1 cellular context compared by ENCODE assay signal in genomic region chr7:143504937-143505297, GRCh38.
TF ChIP-seq lines count a peak whose summit lies in the region.

No MANE protein-coding gene starts in this region.

TF ChIP-seq in HCT116, 20 proteins besides CTCF, POLR2A, EP300 and RAD21 (continued from another document):
- TF ChIP-seq REST (IDR thresholded peaks at IDR 0.05; ENCODE audit: low read depth) (no peak), YY1 (IDR thresholded peaks at IDR 0.05; ENCODE audit: extremely low read depth, insufficient replicate concordance, low read depth, low read length) (no peak), JUND (IDR thresholded peaks at IDR 0.05) (no peak), ELF1 (IDR thresholded peaks at IDR 0.05; ENCODE audit: borderline replicate concordance, low read depth) (no peak), ZBTB33 (IDR thresholded peaks at IDR 0.05; ENCODE audit: extremely low read depth, insufficient replicate concordance, low read length) (no peak), SP1 (IDR thresholded peaks at IDR 0.05; ENCODE audit: low read depth) (no peak), TCF7L2 (IDR thresholded peaks at IDR 0.05; ENCODE audit: borderline replicate concordance, extremely low read depth, insufficient read depth, insufficient read length) (no peak)
